In the genomic region with DNA sequence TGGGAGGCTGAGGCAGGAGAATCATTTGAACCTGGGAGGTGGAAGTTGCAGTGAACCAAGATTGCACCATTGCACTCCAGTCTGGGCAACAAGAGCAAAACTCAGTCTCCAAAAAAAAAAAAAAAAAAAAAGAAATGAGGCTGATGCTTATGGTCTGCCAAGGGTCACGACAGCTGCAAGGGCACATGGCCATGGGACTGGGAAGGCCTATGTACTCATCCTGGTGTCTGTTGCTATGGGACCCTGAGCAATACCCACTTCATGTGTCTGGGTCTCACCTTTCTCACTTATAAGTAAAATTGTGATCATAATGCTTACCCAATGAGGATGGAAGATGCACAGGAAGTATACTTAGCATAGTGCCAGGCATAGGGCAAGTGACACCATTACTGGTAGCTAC, we compare ENCODE assay signal across 1 cellular context.
TF ChIP-seq lines count a peak whose summit lies in the region.

No MANE protein-coding gene starts in this region.

TF ChIP-seq in A549, 52 proteins besides CTCF, POLR2A, EP300 and RAD21:
- TF ChIP-seq ESRRA (IDR thresholded peaks at IDR 0.05; ENCODE audit: borderline replicate concordance, low read length) = no peak
- no peak for TF ChIP-seq NR3C1 (IDR thresholded peaks at IDR 0.05)
- TF ChIP-seq, protein P1, sequence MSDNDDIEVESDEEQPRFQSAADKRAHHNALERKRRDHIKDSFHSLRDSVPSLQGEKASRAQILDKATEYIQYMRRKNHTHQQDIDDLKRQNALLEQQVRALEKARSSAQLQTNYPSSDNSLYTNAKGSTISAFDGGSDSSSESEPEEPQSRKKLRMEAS (IDR thresholded peaks at IDR 0.05) = no peak
- TF ChIP-seq FOSL2 (IDR thresholded peaks at IDR 0.05) = no peak
- no peak for TF ChIP-seq FOSL2 (CRISPR knock-in tag; IDR thresholded peaks at IDR 0.05)
- no peak for TF ChIP-seq KDM1A (IDR thresholded peaks at IDR 0.05; ENCODE audit: low read depth)
- no peak for TF ChIP-seq HEYL (CRISPR knock-in tag; IDR thresholded peaks at IDR 0.05)
- TF ChIP-seq HDAC2 (IDR thresholded peaks at IDR 0.05) = no peak
- TF ChIP-seq ZNF302 (CRISPR knock-in tag; IDR thresholded peaks at IDR 0.05) = no peak
- TF ChIP-seq FOXS1 (CRISPR knock-in tag; IDR thresholded peaks at IDR 0.05) = no peak
- no peak for TF ChIP-seq KDM5A (IDR thresholded peaks at IDR 0.05)
- no peak for TF ChIP-seq RNF2 (IDR thresholded peaks at IDR 0.05; ENCODE audit: borderline replicate concordance, low read depth)
- no peak for TF ChIP-seq TFCP2L1 (CRISPR knock-in tag; IDR thresholded peaks at IDR 0.05)
